In genomic region chr7:130938661-130939060, GRCh38 we compare ENCODE assay signal across 12 cellular contexts.
A peak's percentile ranks its signal among the peaks of the same experiment; 100 is the strongest.
DNase-seq lines count a peak whose midpoint lies in the region; ATAC-seq and TF ChIP-seq lines count a peak whose summit lies in the region.
"Had no signal": no experiment of that assay in that cellular context is flagged by ENCODE, and none has a peak within 500 bp of the region (broad histone marks: within the 10 kb centered on the region; RNA-seq: fewer than 3 reads in every experiment).

No MANE protein-coding gene starts in this region.

- CTCF ChIA-PET in activated CD4-positive, alpha-beta T cell treated with anti-CD3 and anti-CD28 coated beads, Interleukin-2, amount 10 ng/mL, durations not matched to agents 7 days and 5 days (lab: Charles Lee) = interaction anchor here (1.1 to 4.8 kb wide), 7 partner anchors 9 to 42 kb away, joined by 3 to 23 read pairs (median 7); no protein-coding TSS in a partner anchor

- intact Hi-C loops in esophagus squamous epithelium (cut with DNase I) = no loop called here

- peaks cover 74% of the 10 kb centered on the region for H3K36me3 Mint-ChIP-seq in activated CD4-positive, alpha-beta T cell treated with anti-CD3 and anti-CD28 coated beads, Interleukin-2, amount 10 ng/mL, durations not matched to agents 7 days and 5 days (ENCODE audit: low read depth)
- H3K36me3 Mint-ChIP-seq in stimulated activated effector memory CD8-positive, alpha-beta T cell treated with anti-CD3 and anti-CD28 coated beads, Interleukin-12 subunit alpha, Interleukin-12 subunit beta, amount 100 ng/mL, for 72 hours = no peaks in the 10 kb centered on the region

- no peaks in the 10 kb centered on the region for H3K9me3 Mint-ChIP-seq in activated CD4-positive, alpha-beta T cell treated with anti-CD3 and anti-CD28 coated beads, Interleukin-2, amount 10 ng/mL, durations not matched to agents 7 days and 5 days
- H3K9me3 Mint-ChIP-seq in stimulated activated effector memory CD8-positive, alpha-beta T cell treated with anti-CD3 and anti-CD28 coated beads, Interleukin-12 subunit alpha, Interleukin-12 subunit beta, amount 100 ng/mL, for 72 hours = no peaks in the 10 kb centered on the region

- peaks cover 0 to 22% (median 0%) of the 10 kb centered on the region in 3 donors for H3K36me3 ChIP-seq in esophagus squamous epithelium

- POLR2A ChIA-PET in activated CD4-positive, alpha-beta T cell treated with anti-CD3 and anti-CD28 coated beads, Interleukin-2, amount 10 ng/mL, durations not matched to agents 7 days and 5 days (lab: Charles Lee) = no interaction called here

- H3K4me1 Mint-ChIP-seq in activated CD4-positive, alpha-beta T cell treated with anti-CD3 and anti-CD28 coated beads, Interleukin-2, amount 10 ng/mL, durations not matched to agents 7 days and 5 days = peaks cover 79% of the 10 kb centered on the region
- H3K4me1 Mint-ChIP-seq in stimulated activated effector memory CD8-positive, alpha-beta T cell treated with anti-CD3 and anti-CD28 coated beads, Interleukin-12 subunit alpha, Interleukin-12 subunit beta, amount 100 ng/mL, for 72 hours = peaks cover 99% of the 10 kb centered on the region

- H3K9me3 ChIP-seq in esophagus squamous epithelium = no peaks in the 10 kb centered on the region

- no peak overlapping the region for H3K4me3 ChIP-seq in esophagus squamous epithelium
- H3K4me3 ChIP-seq: K562 had no signal

- H3K27ac ChIP-seq in esophagus squamous epithelium = peak overlapping the region; percentile 76 to 95 (median 90)

- 25 to 50% methylated on average over 4 of the region's 4 CpGs for WGBS in esophagus squamous epithelium, 2 donors

- H3K27ac Mint-ChIP-seq in activated CD4-positive, alpha-beta T cell treated with anti-CD3 and anti-CD28 coated beads, Interleukin-2, amount 10 ng/mL, durations not matched to agents 7 days and 5 days = peak overlapping the region; percentile 83
- no peak overlapping the region for H3K27ac Mint-ChIP-seq in stimulated activated effector memory CD8-positive, alpha-beta T cell treated with anti-CD3 and anti-CD28 coated beads, Interleukin-12 subunit alpha, Interleukin-12 subunit beta, amount 100 ng/mL, for 72 hours

- H3K27me3 Mint-ChIP-seq in activated CD4-positive, alpha-beta T cell treated with anti-CD3 and anti-CD28 coated beads, Interleukin-2, amount 10 ng/mL, durations not matched to agents 7 days and 5 days = no peaks in the 10 kb centered on the region

- TF ChIP-seq POLR2A in esophagus squamous epithelium (IDR thresholded peaks at IDR 0.05) = peak in 1 of 4 donors; percentile 6

- no peaks in the 10 kb centered on the region for H3K27me3 ChIP-seq in esophagus squamous epithelium

- H3K4me1 ChIP-seq in esophagus squamous epithelium = peaks cover 12 to 86% (median 34%) of the 10 kb centered on the region in 3 donors

- no peak overlapping the region for H3K4me3 Mint-ChIP-seq in activated CD4-positive, alpha-beta T cell treated with anti-CD3 and anti-CD28 coated beads, Interleukin-2, amount 10 ng/mL, durations not matched to agents 7 days and 5 days
- no peak overlapping the region for H3K4me3 Mint-ChIP-seq in stimulated activated effector memory CD8-positive, alpha-beta T cell treated with anti-CD3 and anti-CD28 coated beads, Interleukin-12 subunit alpha, Interleukin-12 subunit beta, amount 100 ng/mL, for 72 hours

- TF ChIP-seq CTCF in esophagus squamous epithelium (IDR thresholded peaks at IDR 0.05) = no peak

- DNase-seq in activated CD4-positive, alpha-beta T cell treated with anti-CD3 and anti-CD28 coated beads, Interleukin-2, amount 10 ng/mL, durations not matched to agents 7 days and 5 days = no peak
- DNase-seq in activated CD4-positive, alpha-beta T cell treated with anti-CD3 and anti-CD28 coated beads for 48 hours = no peak
- DNase-seq in T-helper 1 cell (peak in 4 of 5 donors; percentile 31 to 69 (median 42)), esophagus squamous epithelium (lab: John Stamatoyannopoulos, UW) (no peak), SW480 (ENCODE audit: low spot score) (no peak), midbrain (lab: John Stamatoyannopoulos, UW) (no peak)
- DNase-seq in stimulated activated effector memory CD8-positive, alpha-beta T cell treated with anti-CD3 and anti-CD28 coated beads, Interleukin-12 subunit alpha, Interleukin-12 subunit beta, amount 100 ng/mL, for 72 hours (ENCODE audit: low spot score in 2 of 2) = peak in 1 of 2 donors; percentile 57
- DNase-seq: ACHN; activated CD4-positive, alpha-beta T cell treated with anti-CD3 and anti-CD28 coated beads, Interleukin-2, amount 50 U/mL, for 4 hours; stimulated activated naive CD4-positive, alpha-beta T cell treated with Interleukin-2 at 50 U/mL for 16 hours had no signal

- peak; percentile 92 for ATAC-seq in stimulated activated effector memory CD8-positive, alpha-beta T cell treated with anti-CD3 and anti-CD28 coated beads, Interleukin-12 subunit alpha, Interleukin-12 subunit beta, amount 100 ng/mL, for 72 hours
- no peak for ATAC-seq in HG03025 (IDR thresholded peaks at IDR 0.05; ENCODE audit: low FRiP score, unreplicated experiment)
- ATAC-seq: K562 had no signal

Comparison
In these comparisons a context has a peak if more than half of its experiments do, and no peak if none do; other contexts are left out.
1. DNase-seq: peak in T-helper 1 cell (4 of 5); none in activated CD4-positive, alpha-beta T cell treated with anti-CD3 and anti-CD28 coated beads, Interleukin-2, amount 10 ng/mL, durations not matched to agents 7 days and 5 days (single experiment), activated CD4-positive, alpha-beta T cell treated with anti-CD3 and anti-CD28 coated beads for 48 hours (single experiment), esophagus squamous epithelium (single experiment), SW480 (single experiment) and midbrain (single experiment).